Comparison of ENCODE assay signal across 31 cellular contexts in the genomic region with DNA sequence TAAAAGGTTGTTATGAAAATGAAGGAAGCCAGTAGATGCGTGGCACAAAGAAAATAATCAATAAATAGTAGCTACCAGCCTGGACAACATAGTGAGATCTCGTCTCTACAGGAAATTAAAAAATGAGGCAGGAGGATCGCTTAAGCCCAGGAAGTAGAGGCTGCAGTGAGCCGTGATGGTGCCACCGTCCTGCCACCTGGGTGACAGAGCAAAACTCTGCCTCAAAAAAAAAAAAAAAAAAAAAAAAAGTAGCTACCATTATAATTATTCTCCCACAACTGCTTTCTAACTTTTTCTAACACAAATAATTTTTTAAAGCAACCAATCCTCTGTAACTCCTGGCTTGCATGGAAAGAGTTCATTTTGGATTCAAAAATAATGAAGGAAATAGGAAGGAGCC.
"Had no signal": no experiment of that assay in that cellular context is flagged by ENCODE, and none has a peak within 500 bp of the region (broad histone marks: within the 10 kb centered on the region; RNA-seq: fewer than 3 reads in every experiment).

No MANE protein-coding gene starts in this region.

- DNase-seq: activated CD4-positive, alpha-beta T cell treated with anti-CD3 and anti-CD28 coated beads for 36 hours; activated CD4-positive, alpha-beta T cell treated with anti-CD3 and anti-CD28 coated beads, Interleukin-2, amount 10 ng/mL, durations not matched to agents 7 days and 5 days; activated CD4-positive, alpha-beta T cell treated with anti-CD3 and anti-CD28 coated beads, Interleukin-2, amount 50 U/mL, for 48 hours; activated CD8-positive, alpha-beta memory T cell treated with anti-CD3 and anti-CD28 coated beads, Interleukin-2, amount 50 U/mL, for 4 hours; activated CD8-positive, alpha-beta T cell treated with anti-CD3 and anti-CD28 coated beads, Interleukin-2, amount 10 ng/mL, durations not matched to agents 7 days and 5 days; activated gamma-delta T cell treated with Interleukin-2 at 50 U/mL for 16 hours; activated naive CD4-positive, alpha-beta T cell treated with anti-CD3 and anti-CD28 coated beads for 36 hours; activated T-cell treated with anti-CD3 and anti-CD28 coated beads for 4 hours; activated T-cell treated with anti-CD3 and anti-CD28 coated beads, Interleukin-2, amount 50 U/mL, for 4 hours; adrenal gland; body of pancreas; NCI-H1092 treated with DMSO at 0.1 percent for 48 hours; NCI-H1417; NCI-H146; NCI-H187; NCI-H2081; NCI-H2171 treated with DMSO at 0.1 percent for 48 hours; NCI-H2227 treated with DMSO at 0.1 percent for 48 hours; NCI-H446; NCI-H510A treated with DMSO at 0.1 percent for 48 hours; NCI-H526 treated with DMSO at 0.1 percent for 48 hours; NCI-H774; PC-9; Right ventricle myocardium superior; T1000 had no signal

- H3K9me3 ChIP-seq: adrenal gland, body of pancreas, breast epithelium had no signal

- ATAC-seq: activated CD4-positive, alpha-beta T cell treated with anti-CD3 and anti-CD28 coated beads for 36 hours; activated CD4-positive, CD25-positive, alpha-beta regulatory T cell treated with anti-CD3 and anti-CD28 coated beads, Interleukin-2, amount 50 U/mL, for 24 hours; activated CD8-positive, alpha-beta T cell treated with anti-CD3 and anti-CD28 coated beads, Interleukin-2, amount 10 ng/mL, durations not matched to agents 7 days and 5 days; activated naive CD4-positive, alpha-beta T cell treated with anti-CD3 and anti-CD28 coated beads, Interleukin-2, amount 50 U/mL, for 72 hours; activated T-cell treated with anti-CD3 and anti-CD28 coated beads, Interleukin-2, amount 50 U/mL, for 4 hours; body of pancreas; WTC11 had no signal

- FAIRE-seq: astrocyte, RCC 7860 had no signal

- H3K36me3 ChIP-seq: adrenal gland, breast epithelium had no signal

- H3K4me3 ChIP-seq: adrenal gland, body of pancreas, breast epithelium, PC-9 had no signal

- H3K27ac ChIP-seq: adrenal gland, body of pancreas, breast epithelium, PC-9 had no signal

- H2AFZ ChIP-seq: PC-9 had no signal

- H3K4me2 ChIP-seq: PC-9 had no signal
